In genomic region chr4:80115368-80116181, GRCh38 we compare ENCODE assay signal across 19 cellular contexts.
"Had no signal": no experiment of that assay in that cellular context is flagged by ENCODE, and none has a peak within 500 bp of the region (broad histone marks: within the 10 kb centered on the region; RNA-seq: fewer than 3 reads in every experiment).

No MANE protein-coding gene starts in this region.

- H3K4me1 ChIP-seq: gastrocnemius medialis, left lung, pancreas, stomach had no signal

- H3K36me3 ChIP-seq: cardiac muscle cell, gastrocnemius medialis, left lung, pancreas, stomach, thoracic aorta had no signal

- DNase-seq: activated CD4-positive, alpha-beta T cell treated with anti-CD3 and anti-CD28 coated beads, Interleukin-2, amount 50 U/mL, for 4 hours; activated CD4-positive, CD25-positive, alpha-beta regulatory T cell; activated CD8-positive, alpha-beta memory T cell treated with anti-CD3 and anti-CD28 coated beads, Interleukin-2, amount 10 ng/mL, durations not matched to agents 7 days and 5 days; activated naive CD8-positive, alpha-beta T cell treated with anti-CD3 and anti-CD28 coated beads, Interleukin-2, amount 10 ng/mL, durations not matched to agents 7 days and 5 days; activated T-cell treated with anti-CD3 and anti-CD28 coated beads, Interleukin-2, amount 50 U/mL, for 48 hours; anterior cingulate cortex; effector CD4-positive, alpha-beta T cell; gastrocnemius medialis; left lung; stimulated activated CD4-positive, alpha-beta T cell treated with anti-CD3 and anti-CD28 coated beads, Interleukin-4, amount 100 ng/mL, for 24 hours; stomach had no signal

- H3K4me3 ChIP-seq: cardiac muscle cell, gastrocnemius medialis, left lung, pancreas, stomach, thoracic aorta had no signal

- H3K27ac ChIP-seq: cardiac muscle cell, gastrocnemius medialis, left lung, pancreas, stomach, thoracic aorta had no signal

- H3K4me3 Mint-ChIP-seq: activated CD8-positive, alpha-beta memory T cell treated with anti-CD3 and anti-CD28 coated beads, Interleukin-2, amount 10 ng/mL, durations not matched to agents 7 days and 5 days; activated naive CD8-positive, alpha-beta T cell treated with anti-CD3 and anti-CD28 coated beads, Interleukin-2, amount 10 ng/mL, durations not matched to agents 7 days and 5 days; memory B cell; neural crest cell had no signal

- ATAC-seq: activated CD8-positive, alpha-beta memory T cell treated with anti-CD3 and anti-CD28 coated beads, Interleukin-2, amount 10 ng/mL, durations not matched to agents 7 days and 5 days; gastrocnemius medialis; left lung; pancreas had no signal

- H3K27me3 ChIP-seq: cardiac muscle cell, gastrocnemius medialis, left lung, pancreas, stomach had no signal

- FAIRE-seq: endothelial cell of umbilical vein, keratinocyte, pancreas, urothelium cell line had no signal

- H3K9me3 ChIP-seq: gastrocnemius medialis, pancreas had no signal

- H3K27ac Mint-ChIP-seq: activated CD8-positive, alpha-beta memory T cell treated with anti-CD3 and anti-CD28 coated beads, Interleukin-2, amount 10 ng/mL, durations not matched to agents 7 days and 5 days; activated naive CD8-positive, alpha-beta T cell treated with anti-CD3 and anti-CD28 coated beads, Interleukin-2, amount 10 ng/mL, durations not matched to agents 7 days and 5 days; memory B cell had no signal

- H3K4me1 Mint-ChIP-seq: memory B cell, neural crest cell had no signal
